Comparison of ENCODE assay signal across 20 cellular contexts in the genomic region with DNA sequence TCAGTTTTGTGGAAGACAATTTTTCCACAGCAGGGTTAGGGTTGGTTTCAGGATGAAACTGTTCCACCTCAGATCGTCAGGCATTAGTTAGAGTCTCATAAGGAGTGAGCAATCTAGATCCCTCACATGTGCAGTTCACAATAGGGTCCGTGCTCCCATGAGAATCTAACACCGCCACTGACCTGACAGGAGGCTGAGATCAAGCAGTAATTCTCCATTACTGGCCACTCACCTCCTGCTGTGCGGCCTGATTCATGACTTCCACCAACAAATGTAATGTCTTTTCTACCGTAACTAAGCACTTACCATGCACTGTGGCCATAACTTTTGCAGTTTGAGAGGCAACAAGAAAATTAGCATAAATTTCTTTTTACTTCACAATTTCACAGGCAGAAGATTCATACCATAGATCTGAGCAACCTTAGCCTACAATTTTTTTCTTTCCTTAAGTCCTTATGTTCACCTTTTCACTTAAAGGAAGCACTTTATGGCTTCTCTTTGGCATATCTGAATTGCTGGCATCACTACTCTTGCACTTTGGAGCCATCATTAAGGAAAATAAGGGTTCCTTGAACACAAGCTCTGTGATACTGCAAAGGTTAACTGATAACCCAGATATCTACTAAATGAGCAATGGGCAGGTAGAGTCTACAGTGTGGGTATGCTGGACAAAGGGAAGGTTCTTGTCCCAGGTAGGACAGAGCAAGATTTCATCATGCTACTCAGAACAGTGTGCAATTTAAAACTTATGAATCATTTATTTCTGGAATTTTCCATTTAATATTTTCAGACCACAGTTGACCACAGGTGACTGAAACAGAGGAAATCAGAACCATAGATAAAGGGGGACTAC.
DNase-seq lines count a peak whose midpoint lies in the region; ATAC-seq, FAIRE-seq and TF ChIP-seq lines count a peak whose summit lies in the region.
"Had no signal": no experiment of that assay in that cellular context is flagged by ENCODE, and none has a peak within 500 bp of the region (broad histone marks: within the 10 kb centered on the region; RNA-seq: fewer than 3 reads in every experiment).

No MANE protein-coding gene starts in this region.

- H3K27me3 Mint-ChIP-seq in type B pancreatic cell, result no peaks in the 10 kb centered on the region
- no peaks in the 10 kb centered on the region for H3K27me3 Mint-ChIP-seq in activated CD8-positive, alpha-beta T cell treated with anti-CD3 and anti-CD28 coated beads for 36 hours

- CTCF ChIA-PET in activated CD8-positive, alpha-beta T cell treated with anti-CD3 and anti-CD28 coated beads for 36 hours (lab: Charles Lee), result interaction anchor here (1.0 kb wide), 1 partner anchor 88 kb away, joined by 3 read pairs; a partner anchor contains a TSS

- H3K4me3 ChIP-seq in bronchial epithelial cell (ENCODE audit: low read depth, low read length), result no peak overlapping the region
- H3K4me3 ChIP-seq: ascending aorta, HAP-1, upper lobe of right lung had no signal

- peak; percentile 50 to 54 for ATAC-seq in activated naive CD4-positive, alpha-beta T cell treated with anti-CD3 and anti-CD28 coated beads, Interleukin-2, amount 50 U/mL, for 72 hours
- peak; percentile 30 for ATAC-seq in HG03135 (IDR thresholded peaks at IDR 0.05; ENCODE audit: unreplicated experiment)
- no peak for ATAC-seq in activated CD8-positive, alpha-beta T cell treated with anti-CD3 and anti-CD28 coated beads for 36 hours
- ATAC-seq: Right ventricle myocardium inferior, upper lobe of right lung had no signal

- FAIRE-seq in bronchial epithelial cell (lab: Jason Lieb, UNC), result peak; percentile 28
- FAIRE-seq: HTR-8/SVneo had no signal

- no peak overlapping the region for H3K4me3 Mint-ChIP-seq in type B pancreatic cell
- no peak overlapping the region for H3K4me3 Mint-ChIP-seq in activated CD8-positive, alpha-beta T cell treated with anti-CD3 and anti-CD28 coated beads for 36 hours
- H3K4me3 Mint-ChIP-seq: T-helper 2 cell treated with Interferon-gamma antibody and Interleukin-4, amounts not matched to agents 5 μg/mL and 100 μg/mL, for 36 hours had no signal

- H3K36me3 Mint-ChIP-seq in activated naive CD4-positive, alpha-beta T cell treated with anti-CD3 and anti-CD28 coated beads, Interleukin-2, amount 50 U/mL, for 72 hours, result peaks cover 8 to 10% of the 10 kb centered on the region in 2 donors
- peaks cover 26% of the 10 kb centered on the region for H3K36me3 Mint-ChIP-seq in type B pancreatic cell
- no peaks in the 10 kb centered on the region for H3K36me3 Mint-ChIP-seq in activated CD8-positive, alpha-beta T cell treated with anti-CD3 and anti-CD28 coated beads for 36 hours (ENCODE audit: low read depth)

- H3K4me1 Mint-ChIP-seq in type B pancreatic cell (ENCODE audit: unreplicated experiment), result peaks cover 24% of the 10 kb centered on the region
- peaks cover 8% of the 10 kb centered on the region for H3K4me1 Mint-ChIP-seq in activated CD8-positive, alpha-beta T cell treated with anti-CD3 and anti-CD28 coated beads for 36 hours (ENCODE audit: low read depth)

- H3K27ac Mint-ChIP-seq in activated naive CD4-positive, alpha-beta T cell treated with anti-CD3 and anti-CD28 coated beads, Interleukin-2, amount 50 U/mL, for 72 hours, result no peak overlapping the region
- H3K27ac Mint-ChIP-seq in type B pancreatic cell, result peak overlapping the region; percentile 41
- H3K27ac Mint-ChIP-seq in activated CD8-positive, alpha-beta T cell treated with anti-CD3 and anti-CD28 coated beads for 36 hours, result no peak overlapping the region
- H3K27ac Mint-ChIP-seq: activated T-helper 2 cell treated with anti-CD3 and anti-CD28 coated beads, Interferon-gamma antibody, Interleukin-2, Interleukin-4, amounts not matched to agents 10 μg/mL and 5 μg/mL and 100 μg/mL, durations not matched to agents 14 hours and 24 hours and 36 hours; T-helper 2 cell treated with Interferon-gamma antibody and Interleukin-4, amounts not matched to agents 5 μg/mL and 100 μg/mL, for 36 hours had no signal

- H3K27me3 ChIP-seq in bronchial epithelial cell (ENCODE audit: control insufficient read depth, insufficient read depth, low read length), result no peaks in the 10 kb centered on the region
- H3K27me3 ChIP-seq: ascending aorta, upper lobe of right lung had no signal

- no peaks in the 10 kb centered on the region for H3K36me3 ChIP-seq in bronchial epithelial cell (ENCODE audit: control insufficient read depth, insufficient read depth, low read length)
- H3K36me3 ChIP-seq: ascending aorta, HAP-1, upper lobe of right lung had no signal

- intact Hi-C loops in activated CD8-positive, alpha-beta T cell treated with anti-CD3 and anti-CD28 coated beads for 36 hours (cut with micrococcal nuclease), result no loop called here

- no peak for DNase-seq in activated naive CD4-positive, alpha-beta T cell treated with anti-CD3 and anti-CD28 coated beads, Interleukin-2, amount 50 U/mL, for 72 hours (ENCODE audit: low spot score in 2 of 2)
- no peak for DNase-seq in activated naive CD4-positive, alpha-beta T cell treated with anti-CD3 and anti-CD28 coated beads, Interleukin-2, amount 50 U/mL, for 16 hours
- DNase-seq in bronchial epithelial cell (ENCODE audit: low read depth) (no peak), type B pancreatic cell (ENCODE audit: extremely low spot score, unreplicated experiment) (no peak), occipital lobe (lab: John Stamatoyannopoulos, UW) (no peak), inferior parietal cortex (ENCODE audit: extremely low spot score) (no peak)
- no peak for DNase-seq in activated CD8-positive, alpha-beta T cell treated with anti-CD3 and anti-CD28 coated beads for 36 hours
- DNase-seq: activated CD4-positive, alpha-beta T cell treated with anti-CD3 and anti-CD28 coated beads, Interleukin-2, amount 50 U/mL, for 1 hour; COR-L47; erythroblast; head of caudate nucleus; NCI-H774; upper lobe of right lung had no signal

- H3K9me3 Mint-ChIP-seq in activated naive CD4-positive, alpha-beta T cell treated with anti-CD3 and anti-CD28 coated beads, Interleukin-2, amount 50 U/mL, for 72 hours, result peaks cover 0 to 5% of the 10 kb centered on the region in 2 donors
- H3K9me3 Mint-ChIP-seq in type B pancreatic cell, result peaks cover 11% of the 10 kb centered on the region
- no peaks in the 10 kb centered on the region for H3K9me3 Mint-ChIP-seq in activated CD8-positive, alpha-beta T cell treated with anti-CD3 and anti-CD28 coated beads for 36 hours
- H3K9me3 Mint-ChIP-seq: activated T-helper 2 cell treated with anti-CD3 and anti-CD28 coated beads, Interferon-gamma antibody, Interleukin-2, Interleukin-4, amounts not matched to agents 10 μg/mL and 5 μg/mL and 100 μg/mL, durations not matched to agents 14 hours and 24 hours and 36 hours; T-helper 2 cell treated with Interferon-gamma antibody and Interleukin-4, amounts not matched to agents 5 μg/mL and 100 μg/mL, for 36 hours had no signal

- POLR2A ChIA-PET in activated CD8-positive, alpha-beta T cell treated with anti-CD3 and anti-CD28 coated beads for 36 hours (lab: Charles Lee), result no interaction called here

- TF ChIP-seq CTCF in bronchial epithelial cell (IDR thresholded peaks at IDR 0.05; ENCODE audit: insufficient read depth, low read length, severe bottlenecking) (no peak), type B pancreatic cell (conservative IDR thresholded peaks at IDR 0.05) (no peak)
- no peak for TF ChIP-seq CTCF in activated CD8-positive, alpha-beta T cell treated with anti-CD3 and anti-CD28 coated beads for 36 hours (IDR thresholded peaks at IDR 0.05)
